Comparison of ENCODE assay signal across 11 cellular contexts in the genomic region with DNA sequence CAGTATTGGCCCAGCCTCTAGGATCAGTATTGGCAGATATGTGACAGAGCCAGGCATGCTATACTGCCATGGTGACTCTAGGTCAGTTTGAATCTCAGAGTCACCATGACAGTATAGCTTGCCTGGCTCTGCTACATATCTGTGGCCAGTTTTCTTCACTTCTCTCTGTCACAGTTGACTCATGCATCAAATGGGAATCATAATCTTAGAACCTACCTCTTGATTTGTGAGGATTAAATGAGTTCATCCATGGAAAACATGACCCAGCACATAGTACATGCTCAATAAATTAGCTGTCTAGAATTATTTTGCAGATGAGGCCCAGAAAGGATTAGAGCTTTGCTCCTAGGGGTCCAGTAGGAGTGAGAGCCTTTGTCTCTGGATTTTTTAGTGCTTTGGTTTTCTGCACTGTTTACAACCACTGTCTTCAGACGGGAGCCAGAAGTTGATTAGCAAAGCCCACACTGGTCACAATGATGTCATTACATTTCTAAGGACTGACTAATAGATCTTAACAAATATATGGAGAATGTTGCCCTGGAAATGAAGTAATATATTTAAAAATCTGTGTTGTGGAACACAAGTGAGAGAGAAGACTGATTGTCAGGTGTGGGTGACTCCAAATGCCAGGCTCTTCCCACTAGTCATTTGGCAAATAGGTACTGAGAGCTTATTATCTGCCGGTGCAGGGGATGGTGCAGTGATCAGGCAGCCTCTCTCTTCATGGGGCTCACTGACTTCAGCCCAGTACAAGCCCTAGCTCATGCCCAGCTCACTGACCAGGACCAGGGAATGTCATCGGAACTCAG.
A peak's percentile ranks its signal among the peaks of the same experiment; 100 is the strongest.
DNase-seq lines count a peak whose midpoint lies in the region; ATAC-seq, FAIRE-seq and TF ChIP-seq lines count a peak whose summit lies in the region.
"Had no signal": no experiment of that assay in that cellular context is flagged by ENCODE, and none has a peak within 500 bp of the region (broad histone marks: within the 10 kb centered on the region; RNA-seq: fewer than 3 reads in every experiment).

No MANE protein-coding gene starts in this region.

- ATAC-seq in GM19452 (IDR thresholded peaks at IDR 0.05; ENCODE audit: unreplicated experiment): no peak
- ATAC-seq in GM21737 (IDR thresholded peaks at IDR 0.05; ENCODE audit: unreplicated experiment): no peak
- ATAC-seq: naive thymus-derived CD8-positive, alpha-beta T cell had no signal

- peak; percentile 69 for FAIRE-seq in RCC 7860 (lab: Jason Lieb, UNC)

- DNase-seq in AG09319 (ENCODE audit: extremely low read depth, low read depth): peak; percentile 91
- peak; percentile 98 for DNase-seq in RCC 7860 (ENCODE audit: low spot score)
- peak; percentile 96 for DNase-seq in epithelial cell of proximal tubule (ENCODE audit: low read depth)
- DNase-seq in myocyte (ENCODE audit: low read depth): peak; percentile 61
- no peak for DNase-seq in NOMO-1 treated with dmso at 0.1 percent for 144 hours (lab: John Stamatoyannopoulos, UW; ENCODE audit: unreplicated experiment)
- no peak for DNase-seq in GDM1 (lab: John Stamatoyannopoulos, UW)
- DNase-seq: activated CD4-positive, alpha-beta T cell treated with anti-CD3 and anti-CD28 coated beads, Interleukin-2, amount 10 ng/mL, durations not matched to agents 7 days and 5 days; CD8-positive, alpha-beta memory T cell; naive thymus-derived CD8-positive, alpha-beta T cell had no signal

- no peak overlapping the region for H3K4me3 ChIP-seq in epithelial cell of proximal tubule (ENCODE audit: low read depth, low read length)

- TF ChIP-seq CTCF in AG09319 (IDR thresholded peaks at IDR 0.05; ENCODE audit: low read depth, low read length) (no peak), epithelial cell of proximal tubule (conservative IDR thresholded peaks at IDR 0.05; ENCODE audit: low read depth, low read length) (no peak)

Comparison
In these comparisons a context has a peak if more than half of its experiments do, and no peak if none do; other contexts are left out.
1. DNase-seq: peak in AG09319 (single experiment), RCC 7860 (single experiment), epithelial cell of proximal tubule (single experiment) and myocyte (single experiment); none in NOMO-1 treated with dmso at 0.1 percent for 144 hours (single experiment) and GDM1 (single experiment).